8 cellular contexts compared by ENCODE assay signal in the genomic region with DNA sequence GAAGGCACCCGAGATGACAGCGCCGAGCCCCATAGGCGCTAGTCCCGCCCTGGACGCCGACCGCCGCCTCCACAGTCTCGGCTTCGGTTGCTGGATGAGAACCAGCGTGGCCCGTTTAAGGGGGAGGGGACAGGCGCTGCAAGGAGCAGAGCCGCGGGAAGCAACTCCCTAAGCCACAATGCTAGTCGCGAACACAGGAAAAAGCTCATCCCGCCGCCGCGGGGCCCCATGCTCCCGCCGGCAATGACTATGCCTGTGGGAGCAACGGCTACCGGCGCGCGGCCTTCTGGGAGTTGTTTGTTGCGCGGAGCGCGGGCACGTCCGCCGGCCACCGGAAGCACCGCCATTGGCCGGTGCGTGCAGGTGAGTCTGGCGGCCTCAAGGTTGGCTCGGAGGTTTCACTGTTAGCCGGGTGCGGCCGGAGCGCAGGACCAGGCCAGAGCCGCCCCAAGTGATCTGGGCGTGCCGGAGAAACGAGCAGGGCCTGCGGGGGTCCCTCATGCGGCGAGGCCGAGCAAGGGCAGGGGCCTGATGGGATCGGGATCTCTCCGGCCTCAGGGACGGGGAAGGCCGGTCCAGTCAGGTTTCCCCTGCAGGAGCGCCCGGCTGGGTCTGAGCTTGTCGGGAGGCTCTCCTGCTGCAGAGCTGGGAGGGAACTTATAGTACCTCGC. TPM values are rescaled to one million over a fixed set of nuclear protein-coding genes. Genes with fewer than 3 reads are reported as not detected.
DNase-seq lines count a peak whose midpoint lies in the region; ATAC-seq and TF ChIP-seq lines count a peak whose summit lies in the region.

Gene ZNF544, plus strand, starts transcription at position 331 of the 671 bp plus-strand sequence. CDS start 15,110 bp downstream, outside the sequence.

- no peak within 1 kb of the TSS for H2BK12ac ChIP-seq in neuronal stem cell (ENCODE audit: low read length)

- H3K9ac ChIP-seq in IMR-90 (ENCODE audit: low read depth, low read length) (peak within 1 kb of the TSS; percentile 77), neuronal stem cell (ENCODE audit: low read depth, low read length, poor library complexity) (peak within 1 kb of the TSS; percentile 98)

- H3K79me1 ChIP-seq in IMR-90 (ENCODE audit: low read depth in 1 of 2, low read length in 2 of 2) (peaks cover 27 to 34% of the 10 kb centered on the region in 2 experiments), neuronal stem cell (ENCODE audit: low read depth, low read length) (peaks cover 7% of the 10 kb centered on the region)

- no peaks in the 10 kb centered on the region for H3K27me3 Mint-ChIP-seq in Calu3 (ENCODE audit: unreplicated experiment)

- H3K18ac ChIP-seq in IMR-90 (ENCODE audit: low read depth, low read length) (0 out of 2 replicates have a peak within 1 kb of the TSS, but pooled peaks have one; percentile 22), neuronal stem cell (ENCODE audit: low read length) (peak within 1 kb of the TSS; percentile 93)

- H3K4ac ChIP-seq in IMR-90 (ENCODE audit: low read depth, low read length), result peak within 1 kb of the TSS; percentile 76
- H3K4ac ChIP-seq in neuronal stem cell (ENCODE audit: low read length), result no peak within 1 kb of the TSS

- DNase-seq in Calu3 (peak; percentile 88), IMR-90 (peak; percentile 64), RPMI7951 (ENCODE audit: low read depth) (peak; percentile 83), foreskin melanocyte (peak; percentile 55), neuronal stem cell (ENCODE audit: low spot score) (peak; percentile 50), stromal cell of bone marrow (ENCODE audit: low read depth) (peak; percentile 46)
- peak; percentile 14 for DNase-seq in activated gamma-delta T cell treated with anti-CD3 and anti-CD28 coated beads, Interleukin-2, amount 50 U/mL, for 16 hours (ENCODE audit: low read depth)

- H2AK5ac ChIP-seq in IMR-90 (ENCODE audit: low read depth, low read length) (peak within 1 kb of the TSS; percentile 23), neuronal stem cell (ENCODE audit: low read depth, low read length) (peak within 1 kb of the TSS; percentile 96)

- H3K36me3 ChIP-seq in IMR-90 (ENCODE audit: control insufficient read depth, insufficient read depth, low read length) (peaks cover 31% of the 10 kb centered on the region), neuronal stem cell (replicated peaks in 1 of 2; ENCODE audit: control insufficient read depth in 2 of 2, insufficient read depth in 2 of 2, low read length in 2 of 2) (peaks cover 24 to 41% of the 10 kb centered on the region in 2 donors)

- H2BK120ac ChIP-seq in IMR-90 (ENCODE audit: low read depth, low read length), result peak within 1 kb of the TSS; percentile 2; the same call in 1 of the 2 replicates
- H2BK120ac ChIP-seq in neuronal stem cell (ENCODE audit: low read depth, low read length), result peak within 1 kb of the TSS; percentile 44

- H3K4me3 ChIP-seq in IMR-90 (ENCODE audit: insufficient read depth, low read depth, low read length) (peak within 1 kb of the TSS; percentile 73), neuronal stem cell (ENCODE audit: low read length in 2 of 2) (peak within 1 kb of the TSS; percentile 73 to 95)

- H4K5ac ChIP-seq in IMR-90 (ENCODE audit: low read depth, low read length), result peak within 1 kb of the TSS; percentile 87

- H2BK5ac ChIP-seq in IMR-90 (ENCODE audit: low read depth, low read length, poor library complexity, severe bottlenecking), result peak within 1 kb of the TSS; percentile 73
- H2BK5ac ChIP-seq in neuronal stem cell (ENCODE audit: low read length), result peak within 1 kb of the TSS; percentile 95

- H3K14ac ChIP-seq in IMR-90 (replicated peaks; ENCODE audit: low read depth, low read length), result peak within 1 kb of the TSS; percentile 60
- H3K14ac ChIP-seq in neuronal stem cell (ENCODE audit: low read length), result peak within 1 kb of the TSS; percentile 72

- H3K27ac ChIP-seq in IMR-90 (ENCODE audit: insufficient read depth, low read length), result peak within 1 kb of the TSS; percentile 76
- H3K27ac ChIP-seq in neuronal stem cell (replicated peaks; ENCODE audit: low read length), result peak within 1 kb of the TSS; percentile 88

- H3K4me2 ChIP-seq in IMR-90 (ENCODE audit: low read depth, low read length), result peak within 1 kb of the TSS; percentile 95
- H3K4me2 ChIP-seq in neuronal stem cell (ENCODE audit: insufficient read depth, low read length, poor library complexity, severe bottlenecking), result peak within 1 kb of the TSS; percentile 85

- H3K23ac ChIP-seq in IMR-90 (ENCODE audit: low read depth, low read length) (peak within 1 kb of the TSS; percentile 54), neuronal stem cell (ENCODE audit: low read depth, low read length, poor library complexity) (peak within 1 kb of the TSS; percentile 87)

- H3K4me1 Mint-ChIP-seq in Calu3 (ENCODE audit: low read depth, unreplicated experiment), result peaks cover 18% of the 10 kb centered on the region

- H3K4me3 Mint-ChIP-seq in Calu3 (ENCODE audit: low read depth, unreplicated experiment), result peak within 1 kb of the TSS; percentile 86

- TF ChIP-seq RAD21 in IMR-90 (IDR thresholded peaks at IDR 0.05; ENCODE audit: low read length), result no peak

- peaks cover 22% of the 10 kb centered on the region for H3K9me3 Mint-ChIP-seq in Calu3 (ENCODE audit: low read depth, unreplicated experiment)

- dilution Hi-C loops in IMR-90 (cut with HindIII; ENCODE audit: low sequenced_read_pairs, unreplicated experiment), result no loop called here

- H3K27me3 ChIP-seq in IMR-90 (ENCODE audit: control insufficient read depth, insufficient read depth, low read length) (no peaks in the 10 kb centered on the region), neuronal stem cell (ENCODE audit: control insufficient read depth in 3 of 3, insufficient read depth in 3 of 3, low read depth in 1 of 3, low read length in 3 of 3) (no peaks in the 10 kb centered on the region)

- peak within 1 kb of the TSS; percentile 57 for H4K91ac ChIP-seq in IMR-90 (ENCODE audit: insufficient read depth, low read depth, low read length)
- H4K91ac ChIP-seq in neuronal stem cell (ENCODE audit: low read depth, low read length, poor library complexity), result peak within 1 kb of the TSS; percentile 82

- POLR2A ChIA-PET in IMR-90 (lab: Charles Lee; ENCODE audit: unreplicated experiment), result interaction anchor here (0.5 kb wide), 1 partner anchor 13 kb away, joined by 3 read pairs; no protein-coding TSS in a partner anchor

- H3K56ac ChIP-seq in IMR-90 (ENCODE audit: extremely low read depth, insufficient read depth, low read length), result peak within 1 kb of the TSS; percentile 31

- ATAC-seq in GM21381 (IDR thresholded peaks at IDR 0.05; ENCODE audit: unreplicated experiment) (peak; percentile 88), IMR-90 (ENCODE audit: low read depth) (peak; percentile 96)

- TF ChIP-seq POLR2A in IMR-90 (IDR thresholded peaks at IDR 0.05; ENCODE audit: low read depth, low read length), result no peak

- H3K9me1 ChIP-seq in IMR-90 (ENCODE audit: insufficient read depth, low read length), result peaks cover 6% of the 10 kb centered on the region; the same call in 1 of the 2 replicates

- H2AFZ ChIP-seq in IMR-90 (replicated peaks; ENCODE audit: low read length, poor library complexity) (peak within 1 kb of the TSS; percentile 93), neuronal stem cell (ENCODE audit: low read length) (peak within 1 kb of the TSS; percentile 97)

- H3K4me1 ChIP-seq in IMR-90 (ENCODE audit: control insufficient read depth, insufficient read depth, low read length), result peaks cover 5% of the 10 kb centered on the region
- peaks cover 0 to 9% of the 10 kb centered on the region in 2 donors for H3K4me1 ChIP-seq in neuronal stem cell (ENCODE audit: control insufficient read depth in 2 of 2, insufficient read depth in 1 of 2, low read depth in 1 of 2, low read length in 2 of 2)

- TF ChIP-seq CTCF in Calu3 (IDR thresholded peaks at IDR 0.05; ENCODE audit: unreplicated experiment), result no peak
- TF ChIP-seq CTCF in IMR-90 (conservative IDR thresholded peaks at IDR 0.05; ENCODE audit: low read depth, low read length), result 0 out of 2 replicates have a peak, but pooled peaks have one; percentile 4

- BruUV-seq in Calu3 (replicated peaks; lab: Mats Ljungman, UMichigan), result no TSS peak
- BruUV-seq in IMR-90 (replicated peaks; lab: Mats Ljungman, UMichigan), result no TSS peak

- H2BK15ac ChIP-seq in IMR-90 (ENCODE audit: low read depth, low read length) (no peak within 1 kb of the TSS), neuronal stem cell (ENCODE audit: low read length) (peak within 1 kb of the TSS; percentile 69)

- H2BK20ac ChIP-seq in IMR-90 (ENCODE audit: low read depth, low read length), result no peak within 1 kb of the TSS

- intact Hi-C loops in Calu3 (cut with micrococcal nuclease; ENCODE audit: unreplicated experiment) (no loop called here), IMR-90 (cut with micrococcal nuclease) (no loop called here)

- 1% methylated on average over 17 of the region's 62 CpGs; no CpG with 5 or more reads in 1 of the 2 experiments for WGBS in IMR-90 (ENCODE audit: extremely low coverage in 2 of 2, insufficient read length in 1 of 2), 2 experiments
- no CpG with 5 or more reads among the region's 62 CpGs for WGBS in neuronal stem cell (ENCODE audit: extremely low coverage in 2 of 2, insufficient read length in 2 of 2, insufficient replicate concordance in 1 of 2), 2 donors

- no peaks in the 10 kb centered on the region for H4K20me1 ChIP-seq in IMR-90 (ENCODE audit: insufficient read depth, low read length)

- CTCF ChIA-PET in Calu3 (lab: Charles Lee) (no interaction called here), IMR-90 (lab: Yijun Ruan, JAX) (no interaction called here)

- H4K8ac ChIP-seq in IMR-90 (ENCODE audit: low read depth in 2 of 2, low read length in 2 of 2), result peak within 1 kb of the TSS; percentile 91 to 92
- peak within 1 kb of the TSS; percentile 4 for H4K8ac ChIP-seq in neuronal stem cell (ENCODE audit: low read depth, low read length)

- H3K27ac Mint-ChIP-seq in Calu3 (ENCODE audit: unreplicated experiment), result peak within 1 kb of the TSS; percentile 66

- H2AK9ac ChIP-seq in IMR-90 (replicated peaks; ENCODE audit: low read depth, low read length, poor library complexity), result peak within 1 kb of the TSS; percentile 94

- in situ Hi-C loops in IMR-90 (cut with MboI; ENCODE audit: low sequenced_read_pairs), result no loop called here

- H3K36me3 Mint-ChIP-seq in Calu3 (ENCODE audit: insufficient read depth, unreplicated experiment), result peaks cover 59% of the 10 kb centered on the region

- H3K9me3 ChIP-seq in IMR-90 (ENCODE audit: control insufficient read depth, insufficient read depth, low read length) (peaks cover 34% of the 10 kb centered on the region), neuronal stem cell (replicated peaks in 1 of 2; ENCODE audit: control insufficient read depth in 2 of 2, insufficient read depth in 1 of 2, low read depth in 1 of 2, low read length in 2 of 2) (peaks cover 10 to 68% of the 10 kb centered on the region in 2 donors)

TF ChIP-seq in IMR-90, 13 proteins besides CTCF, POLR2A, EP300 and RAD21 (continues in another document):
- TF ChIP-seq CEBPB (IDR thresholded peaks at IDR 0.05; ENCODE audit: low read depth, low read length), result no peak

RNA-seq across cellular contexts. Expression of gene ZNF544, which starts in this region (rescaled TPM):
- 65.3 and 68.5 TPM in 2 replicates for total RNA-seq in Calu3 (2022)
- total RNA-seq in IMR-90 (2012; rRNA removed), result 35.3 and 45.9 TPM in 2 replicates
- 14.4 and 19.3 TPM in 2 replicates for polyA plus RNA-seq in IMR-90 (2012; rRNA removed)
- polyA plus RNA-seq in IMR-90 (2012; cell fraction: cytosol; rRNA removed), result 16.7 and 18.3 TPM in 2 replicates
- 21.0 and 21.4 TPM in 2 replicates for polyA plus RNA-seq in IMR-90 (2012; cell fraction: nucleus; rRNA removed; ENCODE audit: low replicate concordance)
- total RNA-seq in RPMI7951 (2014; rRNA removed; shearing (Covaris generic)), result 43.9 and 57.0 TPM in 2 replicates
- polyA plus RNA-seq in neuronal stem cell (2013, experiment 1 of 2), result 47.7 TPM
- 47.3 TPM for polyA plus RNA-seq in neuronal stem cell (2013, experiment 2 of 2)

Comparison
In these comparisons a context has a peak if more than half of its experiments do, and no peak if none do; other contexts are left out.
1. Peak in every context shown above with its lines: DNase-seq, ATAC-seq, H3K4me3 ChIP-seq and H3K27ac ChIP-seq.
2. DNase-seq: peak in every context shown above with its lines; median percentile 88 in Calu3; 83 in RPMI7951; 64 in IMR-90; 55 in foreskin melanocyte; 50 in neuronal stem cell; 46 in stromal cell of bone marrow; 14 in activated gamma-delta T cell treated with anti-CD3 and anti-CD28 coated beads, Interleukin-2, amount 50 U/mL, for 16 hours.